ENCODE assay signal across 15 cellular contexts in genomic region chr19:19160489-19161035, GRCh38. TPM values are rescaled to one million over a fixed set of nuclear protein-coding genes. Genes with fewer than 3 reads are reported as not detected.
DNase-seq lines count a peak whose midpoint lies in the region; ATAC-seq, FAIRE-seq and TF ChIP-seq lines count a peak whose summit lies in the region.
"Had no signal": no experiment of that assay in that cellular context is flagged by ENCODE, and none has a peak within 500 bp of the region (broad histone marks: within the 10 kb centered on the region; RNA-seq: fewer than 3 reads in every experiment).

No MANE protein-coding gene starts in this region.

- no peaks in the 10 kb centered on the region for H3K79me1 ChIP-seq in mesendoderm (ENCODE audit: low read length)

- ATAC-seq in GM21723 (IDR thresholded peaks at IDR 0.05; ENCODE audit: unreplicated experiment) = peak; percentile 36
- ATAC-seq: naive thymus-derived CD8-positive, alpha-beta T cell had no signal

- no peak overlapping the region for H3K4me2 ChIP-seq in mesendoderm (ENCODE audit: low read length)

- H3K9me3 ChIP-seq in esophagus muscularis mucosa (no peaks in the 10 kb centered on the region), BE2C (no peaks in the 10 kb centered on the region)
- H3K9me3 ChIP-seq: MG63, thoracic aorta had no signal

- H3K56ac ChIP-seq in mesendoderm (ENCODE audit: low read length) = peak overlapping the region; percentile 56

- H3K36me3 ChIP-seq in mesendoderm (ENCODE audit: control insufficient read depth, insufficient read depth, low read length) = no peaks in the 10 kb centered on the region
- H3K36me3 ChIP-seq in esophagus muscularis mucosa = peaks cover 0 to 15% (median 2%) of the 10 kb centered on the region in 4 donors
- H3K36me3 ChIP-seq in BE2C = no peaks in the 10 kb centered on the region

- no peak overlapping the region for H4K8ac ChIP-seq in mesendoderm (ENCODE audit: low read depth, low read length)

- TF ChIP-seq CTCF in GM12865 (IDR thresholded peaks at IDR 0.05; ENCODE audit: insufficient read depth, low read depth, low read length, missing control alignments) = no peak
- no peak for TF ChIP-seq CTCF in esophagus muscularis mucosa (IDR thresholded peaks at IDR 0.05)
- no peak for TF ChIP-seq CTCF in BE2C (IDR thresholded peaks at IDR 0.05; ENCODE audit: low read depth, low read length)

- H3K4me3 ChIP-seq in GM12865 (ENCODE audit: low read depth, low read length) = no peak overlapping the region
- no peak overlapping the region for H3K4me3 ChIP-seq in mesendoderm (ENCODE audit: low read length)
- H3K4me3 ChIP-seq in esophagus muscularis mucosa = no peak overlapping the region
- no peak overlapping the region for H3K4me3 ChIP-seq in BE2C (ENCODE audit: low read depth, low read length)
- H3K4me3 ChIP-seq: GM23248, MG63, thoracic aorta had no signal

- DNase-seq in GM12865 (ENCODE audit: low read depth) = peak; percentile 60
- peak; percentile 25 for DNase-seq in NOMO-1 treated with DMSO at 0.1 percent for 48 hours (lab: John Stamatoyannopoulos, UW; ENCODE audit: unreplicated experiment)
- DNase-seq in mesendoderm = no peak
- no peak for DNase-seq in urothelium cell line (ENCODE audit: low spot score)
- DNase-seq in esophagus muscularis mucosa (ENCODE audit: extremely low spot score) = no peak
- no peak for DNase-seq in BE2C
- DNase-seq in frontal cortex (ENCODE audit: low spot score in 2 of 2) = no peak
- DNase-seq: AML-193; dermis blood vessel endothelial cell; GM23248; MG63; naive thymus-derived CD8-positive, alpha-beta T cell; NCI-H345 had no signal

- H2BK15ac ChIP-seq in mesendoderm (replicated peaks; ENCODE audit: low read depth) = no peak overlapping the region

- H3K27me3 ChIP-seq in mesendoderm (ENCODE audit: insufficient read depth, low read length, poor library complexity) (no peaks in the 10 kb centered on the region), esophagus muscularis mucosa (peaks cover 0 to 6% (median 0%) of the 10 kb centered on the region in 4 donors), BE2C (no peaks in the 10 kb centered on the region)
- H3K27me3 ChIP-seq: MG63 had no signal

- no peak overlapping the region for H3K9ac ChIP-seq in mesendoderm (ENCODE audit: low read length)
- H3K9ac ChIP-seq: GM23248 had no signal

- no peak overlapping the region for H3K18ac ChIP-seq in mesendoderm (ENCODE audit: low read length)

- no peak overlapping the region for H4K5ac ChIP-seq in mesendoderm (ENCODE audit: low read length)

- FAIRE-seq in urothelium cell line (lab: Jason Lieb, UNC) = no peak
- no peak for FAIRE-seq in frontal cortex (lab: Jason Lieb, UNC)

- H3K79me2 ChIP-seq in mesendoderm (ENCODE audit: control insufficient read depth, insufficient read depth, low read length) = no peaks in the 10 kb centered on the region

- H3K23ac ChIP-seq in mesendoderm (ENCODE audit: low read length) = no peak overlapping the region

- TF ChIP-seq POLR2A in esophagus muscularis mucosa (IDR thresholded peaks at IDR 0.05; ENCODE audit: low read depth) = no peak

- H2BK5ac ChIP-seq in mesendoderm (ENCODE audit: low read length) = no peak overlapping the region

- H3K4ac ChIP-seq in mesendoderm (ENCODE audit: low read depth, low read length) = peak overlapping the region; percentile 38

- H2BK120ac ChIP-seq in mesendoderm (ENCODE audit: low read depth, low read length) = no peak overlapping the region

- no peaks in the 10 kb centered on the region for H3K4me1 ChIP-seq in mesendoderm (ENCODE audit: control insufficient read depth, low read depth, low read length)
- no peaks in the 10 kb centered on the region for H3K4me1 ChIP-seq in esophagus muscularis mucosa
- no peaks in the 10 kb centered on the region for H3K4me1 ChIP-seq in BE2C

- H3K27ac ChIP-seq in mesendoderm (ENCODE audit: low read depth, low read length) (no peak overlapping the region), esophagus muscularis mucosa (replicated peaks in 1 of 4) (no peak overlapping the region)
- H3K27ac ChIP-seq: GM23248, thoracic aorta had no signal

- no CpG with 5 or more reads among the region's 26 CpGs for WGBS in mesendoderm (ENCODE audit: extremely low coverage, insufficient coverage, low lambda C conversion rate)
- 41% methylated on average over 19 of the region's 26 CpGs for WGBS in esophagus muscularis mucosa

- intact Hi-C loops in esophagus muscularis mucosa (cut with DNase I) = no loop called here

- TF ChIP-seq EP300 in esophagus muscularis mucosa (IDR thresholded peaks at IDR 0.05) = no peak

- H2AK5ac ChIP-seq in mesendoderm (ENCODE audit: low read length) = no peak overlapping the region

RNA-seq across cellular contexts. Expression of gene MEF2B, which starts 9.5 kb away (rescaled TPM):
- polyA plus RNA-seq in mesendoderm (2013, experiment 1 of 2) = 0.28 TPM
- polyA plus RNA-seq in mesendoderm (2013, experiment 2 of 2) = 0.57 TPM
- total RNA-seq in esophagus muscularis mucosa (not detected), frontal cortex (not detected)
- not detected for polyA plus RNA-seq in BE2C (2012; ENCODE audit: insufficient read depth, insufficient read length, low read depth)

RNA-seq across cellular contexts. Expression of gene TMEM161A, which starts 22.3 kb away (rescaled TPM):
- 16.8 TPM for polyA plus RNA-seq in mesendoderm (2013, experiment 1 of 2)
- polyA plus RNA-seq in mesendoderm (2013, experiment 2 of 2) = 16.4 TPM
- total RNA-seq in esophagus muscularis mucosa = 10 to 100 TPM; 12.0 to 26.8 (median 16.9) TPM
- 107 TPM for polyA plus RNA-seq in BE2C (2012; ENCODE audit: insufficient read depth, insufficient read length, low read depth)
- total RNA-seq in frontal cortex = 8.6 TPM

RNA-seq across cellular contexts. Expression of gene BORCS8, which starts 31.4 kb away (rescaled TPM):
- polyA plus RNA-seq in mesendoderm (2013, experiment 1 of 2) = 14.8 TPM
- polyA plus RNA-seq in mesendoderm (2013, experiment 2 of 2) = 13.9 TPM
- total RNA-seq in esophagus muscularis mucosa (10 to 100 TPM; 10.8 to 16.1 (median 12.5) TPM), frontal cortex (28.1 TPM)
- 139 TPM for polyA plus RNA-seq in BE2C (2012; ENCODE audit: insufficient read depth, insufficient read length, low read depth)

RNA-seq across cellular contexts. Expression of gene RFXANK, which starts 31.5 kb away (rescaled TPM):
- 99.8 TPM for polyA plus RNA-seq in mesendoderm (2013, experiment 1 of 2)
- polyA plus RNA-seq in mesendoderm (2013, experiment 2 of 2) = 105 TPM
- total RNA-seq in esophagus muscularis mucosa = 10 to 100 TPM; 34.8 to 49.2 (median 38.2) TPM
- polyA plus RNA-seq in BE2C (2012; ENCODE audit: insufficient read depth, insufficient read length, low read depth) = 90.7 TPM
- total RNA-seq in frontal cortex = 18.3 TPM

RNA-seq across cellular contexts. Expression of gene NR2C2AP, which starts 42.7 kb away (rescaled TPM):
- 11.3 TPM for polyA plus RNA-seq in mesendoderm (2013, experiment 1 of 2)
- 11.9 TPM for polyA plus RNA-seq in mesendoderm (2013, experiment 2 of 2)
- total RNA-seq in esophagus muscularis mucosa (10 to 100 TPM in 3 of 4 donors, 1 to 10 TPM in 1; 10.0 to 18.0 (median 16.5) TPM), frontal cortex (9.0 TPM)
- polyA plus RNA-seq in BE2C (2012; ENCODE audit: insufficient read depth, insufficient read length, low read depth) = 41.1 TPM

Comparison
In these comparisons a context has a peak if more than half of its experiments do, and no peak if none do; other contexts are left out.
1. DNase-seq: peak in GM12865 (single experiment) and NOMO-1 treated with DMSO at 0.1 percent for 48 hours (single experiment); none in mesendoderm (single experiment), urothelium cell line (single experiment), esophagus muscularis mucosa (single experiment), BE2C (single experiment) and frontal cortex (0 of 2).